ENCODE assay signal across 13 cellular contexts in genomic region chr13:99313941-99314340, GRCh38. TPM values are rescaled to one million over a fixed set of nuclear protein-coding genes. Genes with fewer than 3 reads are reported as not detected.
A peak's percentile ranks its signal among the peaks of the same experiment; 100 is the strongest.
DNase-seq lines count a peak whose midpoint lies in the region; ATAC-seq and TF ChIP-seq lines count a peak whose summit lies in the region.
"Had no signal": no experiment of that assay in that cellular context is flagged by ENCODE, and none has a peak within 500 bp of the region (broad histone marks: within the 10 kb centered on the region; RNA-seq: fewer than 3 reads in every experiment).

No MANE protein-coding gene starts in this region.

- ATAC-seq in CD4-positive, alpha-beta T cell (ENCODE audit: poor library complexity), result no peak
- ATAC-seq in mucosa of descending colon, result peak; percentile 42
- ATAC-seq: upper lobe of right lung had no signal

- intact Hi-C loops in CD4-positive, alpha-beta T cell (cut with DNase I, micrococcal nuclease), result loop anchor here in 1 of 2 experiments (1.0 to 2.0 kb wide), 4 partner anchors 8 to 43 kb away; no protein-coding TSS in a partner anchor
- intact Hi-C loops in mucosa of descending colon (cut with DNase I, micrococcal nuclease), result no loop called here

- TF ChIP-seq CTCF in CD4-positive, alpha-beta T cell (IDR thresholded peaks at IDR 0.05), result no peak
- TF ChIP-seq CTCF in mucosa of descending colon (IDR thresholded peaks at IDR 0.05), result no peak

- H2BK120ac ChIP-seq in mesendoderm (ENCODE audit: low read depth, low read length), result no peak overlapping the region

- peaks cover 0 to 7% (median 0%) of the 10 kb centered on the region in 11 experiments; a peak in 3 of 22 replicates for H3K9me3 ChIP-seq in BLaER1 treated with 17β-estradiol and CSF1 and Interleukin-3, amounts not matched to agents 10 nM and 100 nM (replicated peaks in 1 of 11)
- no peaks in the 10 kb centered on the region for H3K9me3 ChIP-seq in CD4-positive, alpha-beta T cell (ENCODE audit: control insufficient read depth, low read length)
- H3K9me3 ChIP-seq in mucosa of descending colon, result no peaks in the 10 kb centered on the region
- H3K9me3 ChIP-seq: upper lobe of right lung had no signal

- DNase-seq in CD4-positive, alpha-beta T cell, result no peak
- DNase-seq in mucosa of descending colon (no peak), NCI-H1092 (lab: John Stamatoyannopoulos, UW) (no peak), mesendoderm (no peak), CD1c-positive myeloid dendritic cell (ENCODE audit: extremely low spot score) (no peak)
- no peak for DNase-seq in stimulated activated CD8-positive, alpha-beta memory T cell treated with anti-CD3 and anti-CD28 coated beads, Interleukin-4, amount 100 ng/mL, for 48 hours
- DNase-seq: amniotic stem cell, NCI-H774, upper lobe of right lung had no signal

- no CpG with 5 or more reads among the region's 1 CpG for WGBS in mesendoderm (ENCODE audit: extremely low coverage, insufficient coverage, low lambda C conversion rate)

- peak overlapping the region in 8 of 11 experiments; percentile 72 to 87 (median 83); a peak in 15 of 22 replicates for H3K4me2 ChIP-seq in BLaER1 treated with 17β-estradiol and CSF1 and Interleukin-3, amounts not matched to agents 10 nM and 100 nM
- H3K4me2 ChIP-seq in mesendoderm (ENCODE audit: low read length), result no peak overlapping the region

- H3K36me3 ChIP-seq in BLaER1 treated with 17β-estradiol and CSF1 and Interleukin-3, amounts not matched to agents 10 nM and 100 nM, result peaks cover 31 to 73% (median 61%) of the 10 kb centered on the region in 11 experiments
- H3K36me3 ChIP-seq in mucosa of descending colon (ENCODE audit: low read depth) (no peaks in the 10 kb centered on the region), mesendoderm (ENCODE audit: control insufficient read depth, insufficient read depth, low read length) (no peaks in the 10 kb centered on the region)
- H3K36me3 ChIP-seq: upper lobe of right lung had no signal

- peak overlapping the region in 7 of 10 experiments; percentile 6 to 47 (median 32); a peak in 9 of 20 replicates for H3K4me3 ChIP-seq in BLaER1 treated with 17β-estradiol and CSF1 and Interleukin-3, amounts not matched to agents 10 nM and 100 nM
- no peak overlapping the region for H3K4me3 ChIP-seq in mucosa of descending colon
- no peak overlapping the region for H3K4me3 ChIP-seq in mesendoderm (ENCODE audit: low read length)
- H3K4me3 ChIP-seq: upper lobe of right lung had no signal

- H3K27me3 ChIP-seq in BLaER1 treated with 17β-estradiol and CSF1 and Interleukin-3, amounts not matched to agents 10 nM and 100 nM, result no peaks in the 10 kb centered on the region
- no peaks in the 10 kb centered on the region for H3K27me3 ChIP-seq in CD4-positive, alpha-beta T cell (ENCODE audit: control insufficient read depth, insufficient read depth, low read length)
- H3K27me3 ChIP-seq in mesendoderm (ENCODE audit: insufficient read depth, low read length, poor library complexity), result no peaks in the 10 kb centered on the region
- H3K27me3 ChIP-seq: upper lobe of right lung had no signal

- peak overlapping the region in 7 of 11 experiments; percentile 69 to 79 (median 75); a peak in 13 of 22 replicates for H3K9ac ChIP-seq in BLaER1 treated with 17β-estradiol and CSF1 and Interleukin-3, amounts not matched to agents 10 nM and 100 nM
- H3K9ac ChIP-seq in mesendoderm (ENCODE audit: low read length), result no peak overlapping the region

- H3K79me2 ChIP-seq in mesendoderm (ENCODE audit: control insufficient read depth, insufficient read depth, low read length), result no peaks in the 10 kb centered on the region

- H3K27me3 Mint-ChIP-seq in CD4-positive, alpha-beta T cell, result no peaks in the 10 kb centered on the region
- no peaks in the 10 kb centered on the region for H3K27me3 Mint-ChIP-seq in activated naive CD8-positive, alpha-beta T cell

- H2BK15ac ChIP-seq in mesendoderm (replicated peaks; ENCODE audit: low read depth), result no peak overlapping the region

- no peak overlapping the region for H3K4ac ChIP-seq in mesendoderm (ENCODE audit: low read depth, low read length)

- H3K56ac ChIP-seq in mesendoderm (ENCODE audit: low read length), result no peak overlapping the region

- peak overlapping the region; percentile 61 for H3K4me3 Mint-ChIP-seq in CD4-positive, alpha-beta T cell
- H3K4me3 Mint-ChIP-seq in activated naive CD8-positive, alpha-beta T cell, result peak overlapping the region; percentile 75

- H4K20me1 ChIP-seq in BLaER1 treated with 17β-estradiol and CSF1 and Interleukin-3, amounts not matched to agents 10 nM and 100 nM, result peaks cover 0 to 10% (median 0%) of the 10 kb centered on the region in 11 experiments; a peak in 2 of 22 replicates

- no peak overlapping the region for H3K23ac ChIP-seq in mesendoderm (ENCODE audit: low read length)

- no peak overlapping the region for H4K5ac ChIP-seq in mesendoderm (ENCODE audit: low read length)

- no peaks in the 10 kb centered on the region for H3K9me3 Mint-ChIP-seq in CD4-positive, alpha-beta T cell
- H3K9me3 Mint-ChIP-seq in activated naive CD8-positive, alpha-beta T cell (ENCODE audit: low read depth), result no peaks in the 10 kb centered on the region

- peaks cover 7% of the 10 kb centered on the region for H3K79me1 ChIP-seq in mesendoderm (ENCODE audit: low read length)

- peaks cover 0 to 99% (median 88%) of the 10 kb centered on the region in 10 experiments; a peak in 18 of 20 replicates for H3K4me1 ChIP-seq in BLaER1 treated with 17β-estradiol and CSF1 and Interleukin-3, amounts not matched to agents 10 nM and 100 nM
- peaks cover 9% of the 10 kb centered on the region for H3K4me1 ChIP-seq in mucosa of descending colon (ENCODE audit: low read depth)
- no peaks in the 10 kb centered on the region for H3K4me1 ChIP-seq in mesendoderm (ENCODE audit: control insufficient read depth, low read depth, low read length)

- no peak overlapping the region for H3K18ac ChIP-seq in mesendoderm (ENCODE audit: low read length)

- peak overlapping the region; percentile 89 for H3K27ac Mint-ChIP-seq in CD4-positive, alpha-beta T cell
- peak overlapping the region; percentile 98 for H3K27ac Mint-ChIP-seq in activated naive CD8-positive, alpha-beta T cell

- H3K4me1 Mint-ChIP-seq in CD4-positive, alpha-beta T cell (ENCODE audit: low read depth), result peaks cover 83% of the 10 kb centered on the region
- H3K4me1 Mint-ChIP-seq in activated naive CD8-positive, alpha-beta T cell (ENCODE audit: low read depth), result peaks cover 85% of the 10 kb centered on the region

- no peak overlapping the region for H4K8ac ChIP-seq in mesendoderm (ENCODE audit: low read depth, low read length)

- H2BK5ac ChIP-seq in mesendoderm (ENCODE audit: low read length), result no peak overlapping the region

- H3K36me3 Mint-ChIP-seq in CD4-positive, alpha-beta T cell (ENCODE audit: low read depth), result peaks cover 23% of the 10 kb centered on the region
- peaks cover 24% of the 10 kb centered on the region for H3K36me3 Mint-ChIP-seq in activated naive CD8-positive, alpha-beta T cell

- peak overlapping the region; percentile 57 to 98 (median 93); a peak in 20 of 22 replicates for H3K27ac ChIP-seq in BLaER1 treated with 17β-estradiol and CSF1 and Interleukin-3, amounts not matched to agents 10 nM and 100 nM
- H3K27ac ChIP-seq in CD4-positive, alpha-beta T cell (ENCODE audit: low read depth, low read length), result peak overlapping the region; percentile 88
- no peak overlapping the region for H3K27ac ChIP-seq in mesendoderm (ENCODE audit: low read depth, low read length)

- CTCF ChIA-PET in CD4-positive, alpha-beta T cell (lab: Charles Lee), result interaction anchor here (0.8 to 2.0 kb wide), 8 partner anchors 10 to 123 kb away, joined by 3 to 19 read pairs (median 4); no protein-coding TSS in a partner anchor

- POLR2A ChIA-PET in CD4-positive, alpha-beta T cell (lab: Charles Lee), result interaction anchor here (0.7 to 2.3 kb wide), 28 partner anchors 9 to 292 kb away, joined by 3 to 58 read pairs (median 5); partner anchors contain the start of genes CLYBL, GPR183 and UBAC2

- H2AK5ac ChIP-seq in mesendoderm (ENCODE audit: low read length), result no peak overlapping the region

RNA-seq across cellular contexts. Expression of gene GPR183, which starts 6.7 kb away (rescaled TPM):
- total RNA-seq in CD4-positive, alpha-beta T cell, result 100 to 1,000 TPM; 330 to 337 TPM
- 10 to 100 TPM in 1 of 3 donors, 1 to 10 TPM in 2; 1.6 to 15.3 (median 5.0) TPM for total RNA-seq in mucosa of descending colon
- polyA plus RNA-seq in mesendoderm (2013, experiment 1 of 2), result 0.01 TPM
- polyA plus RNA-seq in mesendoderm (2013, experiment 2 of 2), result 0.01 TPM

RNA-seq across cellular contexts. Expression of gene GPR18, which starts 55.8 kb away (rescaled TPM):
- total RNA-seq in CD4-positive, alpha-beta T cell, result 10 to 100 TPM; 42.9 to 45.1 TPM
- total RNA-seq in mucosa of descending colon, result under 1 TPM; 0.35 to 0.60 (median 0.46) TPM
- polyA plus RNA-seq in mesendoderm (2013, experiment 1 of 2), result not detected
- polyA plus RNA-seq in mesendoderm (2013, experiment 2 of 2), result not detected
- total RNA-seq: chondrocyte, epithelial cell of proximal tubule had no signal

Comparison
In these comparisons a context has a peak if more than half of its experiments do, and no peak if none do; other contexts are left out.
1. H3K4me3 ChIP-seq: peak in BLaER1 treated with 17β-estradiol and CSF1 and Interleukin-3, amounts not matched to agents 10 nM and 100 nM (7 of 10); none in mucosa of descending colon (single experiment) and mesendoderm (single experiment).
2. RNA of gene GPR183, which starts 6.7 kb away (total RNA-seq): 330 to 337 TPM in CD4-positive, alpha-beta T cell; 1.6 to 15.3 TPM in mucosa of descending colon; every median in the first group is over 10 times any median in the second.
3. RNA of gene GPR18, which starts 55.8 kb away (total RNA-seq): 42.9 to 45.1 TPM in CD4-positive, alpha-beta T cell; 0.35 to 0.60 TPM in mucosa of descending colon; every median in the first group is over 10 times any median in the second.